ENCODE assay signal across 1 cellular context in the genomic region with DNA sequence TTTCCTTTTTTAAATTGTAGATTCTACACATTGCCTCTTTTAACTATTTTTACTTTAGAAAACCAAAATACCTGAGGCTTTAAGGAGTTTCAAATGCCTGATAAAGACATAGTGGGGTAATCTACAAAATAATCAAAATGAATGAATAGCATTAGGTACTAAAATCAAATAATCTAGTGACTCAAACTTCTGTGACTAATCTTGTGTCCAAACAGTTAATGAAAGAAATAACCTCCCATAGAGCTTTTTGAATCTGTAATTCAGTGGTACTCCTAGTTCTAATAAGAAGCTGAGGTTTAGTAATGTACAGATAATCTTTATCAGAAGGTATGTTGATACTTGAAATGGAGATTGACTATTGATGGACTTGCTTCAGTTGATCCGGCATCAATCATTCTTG.
TF ChIP-seq lines count a peak whose summit lies in the region.

No MANE protein-coding gene starts in this region.

TF ChIP-seq in IMR-90, 13 proteins besides CTCF, POLR2A, EP300 and RAD21 (continued from another document):
- TF ChIP-seq NFE2L2 (IDR thresholded peaks at IDR 0.05; ENCODE audit: low read depth, low read length) (no peak), USF2 (IDR thresholded peaks at IDR 0.05; ENCODE audit: low read depth, low read length) (no peak), FOS (IDR thresholded peaks at IDR 0.05; ENCODE audit: low read depth, low read length) (no peak), RCOR1 (IDR thresholded peaks at IDR 0.05; ENCODE audit: insufficient replicate concordance, low read length) (no peak), MAZ (IDR thresholded peaks at IDR 0.05; ENCODE audit: borderline replicate concordance, low read depth, low read length) (no peak)
